1 cellular context compared by ENCODE assay signal in genomic region chr18:9682572-9682971, GRCh38.
TF ChIP-seq lines count a peak whose summit lies in the region.

No MANE protein-coding gene starts in this region.

TF ChIP-seq in HCT116, 20 proteins besides CTCF, POLR2A, EP300 and RAD21 (continued from another document):
- TF ChIP-seq ZNF274 (IDR thresholded peaks at IDR 0.05; ENCODE audit: low read depth, low read length) = no peak
- TF ChIP-seq SRF (IDR thresholded peaks at IDR 0.05; ENCODE audit: low read depth) = no peak
- no peak for TF ChIP-seq TCF7L2 (IDR thresholded peaks at IDR 0.05; ENCODE audit: borderline replicate concordance, extremely low read depth, insufficient read depth, insufficient read length)
- TF ChIP-seq FOSL1 (IDR thresholded peaks at IDR 0.05; ENCODE audit: low read depth) = no peak
- TF ChIP-seq ZFX (IDR thresholded peaks at IDR 0.05) = no peak
- TF ChIP-seq SIN3A (IDR thresholded peaks at IDR 0.05; ENCODE audit: low read depth) = no peak
- TF ChIP-seq, protein P1, sequence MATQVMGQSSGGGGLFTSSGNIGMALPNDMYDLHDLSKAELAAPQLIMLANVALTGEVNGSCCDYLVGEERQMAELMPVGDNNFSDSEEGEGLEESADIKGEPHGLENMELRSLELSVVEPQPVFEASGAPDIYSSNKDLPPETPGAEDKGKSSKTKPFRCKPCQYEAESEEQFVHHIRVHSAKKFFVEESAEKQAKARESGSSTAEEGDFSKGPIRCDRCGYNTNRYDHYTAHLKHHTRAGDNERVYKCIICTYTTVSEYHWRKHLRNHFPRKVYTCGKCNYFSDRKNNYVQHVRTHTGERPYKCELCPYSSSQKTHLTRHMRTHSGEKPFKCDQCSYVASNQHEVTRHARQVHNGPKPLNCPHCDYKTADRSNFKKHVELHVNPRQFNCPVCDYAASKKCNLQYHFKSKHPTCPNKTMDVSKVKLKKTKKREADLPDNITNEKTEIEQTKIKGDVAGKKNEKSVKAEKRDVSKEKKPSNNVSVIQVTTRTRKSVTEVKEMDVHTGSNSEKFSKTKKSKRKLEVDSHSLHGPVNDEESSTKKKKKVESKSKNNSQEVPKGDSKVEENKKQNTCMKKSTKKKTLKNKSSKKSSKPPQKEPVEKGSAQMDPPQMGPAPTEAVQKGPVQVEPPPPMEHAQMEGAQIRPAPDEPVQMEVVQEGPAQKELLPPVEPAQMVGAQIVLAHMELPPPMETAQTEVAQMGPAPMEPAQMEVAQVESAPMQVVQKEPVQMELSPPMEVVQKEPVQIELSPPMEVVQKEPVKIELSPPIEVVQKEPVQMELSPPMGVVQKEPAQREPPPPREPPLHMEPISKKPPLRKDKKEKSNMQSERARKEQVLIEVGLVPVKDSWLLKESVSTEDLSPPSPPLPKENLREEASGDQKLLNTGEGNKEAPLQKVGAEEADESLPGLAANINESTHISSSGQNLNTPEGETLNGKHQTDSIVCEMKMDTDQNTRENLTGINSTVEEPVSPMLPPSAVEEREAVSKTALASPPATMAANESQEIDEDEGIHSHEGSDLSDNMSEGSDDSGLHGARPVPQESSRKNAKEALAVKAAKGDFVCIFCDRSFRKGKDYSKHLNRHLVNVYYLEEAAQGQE (IDR thresholded peaks at IDR 0.05; ENCODE audit: low read depth) = no peak
- no peak for TF ChIP-seq YY1 (IDR thresholded peaks at IDR 0.05; ENCODE audit: extremely low read depth, insufficient replicate concordance, low read depth, low read length)
- TF ChIP-seq ZBTB33 (IDR thresholded peaks at IDR 0.05; ENCODE audit: extremely low read depth, insufficient replicate concordance, low read length) = no peak
- no peak for TF ChIP-seq SP1 (IDR thresholded peaks at IDR 0.05; ENCODE audit: low read depth)
- no peak for TF ChIP-seq CEBPB (IDR thresholded peaks at IDR 0.05; ENCODE audit: low read depth)
